In the genomic region with DNA sequence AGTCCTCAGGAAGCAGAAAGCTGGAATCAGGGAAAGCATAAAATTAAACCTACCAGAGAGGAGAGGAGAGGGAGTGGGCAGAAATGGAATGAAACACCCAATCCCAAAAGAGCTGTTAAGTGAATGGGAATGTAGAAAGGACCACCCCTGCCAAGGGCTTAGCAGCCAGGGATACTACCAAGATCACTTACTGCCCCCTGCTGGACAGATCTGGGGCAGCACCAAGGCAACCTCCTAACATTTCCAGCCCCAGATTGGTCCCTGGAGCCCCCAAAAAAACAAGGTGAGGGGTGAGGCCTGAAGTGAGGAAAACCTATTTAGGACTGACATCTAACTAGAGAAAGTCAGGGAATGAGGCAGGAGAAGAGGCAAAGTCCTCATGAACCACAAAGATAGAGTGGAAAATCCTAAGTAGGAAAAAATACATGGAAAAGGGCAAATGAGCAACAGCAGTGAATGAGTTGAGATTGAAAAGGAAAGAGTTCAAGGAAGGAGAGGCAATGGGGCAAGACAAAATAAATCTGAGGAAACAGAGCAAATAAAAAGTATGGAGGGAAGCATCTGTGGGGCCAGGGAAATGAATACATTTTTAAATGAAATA, we compare ENCODE assay signal across 8 cellular contexts. TPM values are rescaled to one million over a fixed set of nuclear protein-coding genes. Genes with fewer than 3 reads are reported as not detected.
DNase-seq lines count a peak whose midpoint lies in the region; ATAC-seq and TF ChIP-seq lines count a peak whose summit lies in the region.

No MANE protein-coding gene starts in this region.

- intact Hi-C loops in right cardiac atrium (cut with DNase I): loop anchor here in 2 of 4 donors (2.0 to 5.0 kb wide), 2 partner anchors 84 kb away; partner anchors contain the start of gene DDX23 (in 2 of the 2)
- intact Hi-C loops in gastrocnemius medialis (cut with DNase I; ENCODE audit: low total_unique reads): loop anchor here (1.0 kb wide), 1 partner anchor 83 kb away; no protein-coding TSS in a partner anchor

- no peaks in the 10 kb centered on the region for H3K27me3 ChIP-seq in MG63
- no peaks in the 10 kb centered on the region for H3K27me3 ChIP-seq in right cardiac atrium (ENCODE audit: control insufficient read depth, insufficient read depth)
- no peaks in the 10 kb centered on the region for H3K27me3 ChIP-seq in gastrocnemius medialis

- H3K4me1 ChIP-seq in right cardiac atrium (ENCODE audit: control insufficient read depth, insufficient read depth, low read length) (no peaks in the 10 kb centered on the region), gastrocnemius medialis (no peaks in the 10 kb centered on the region)

- H3K36me3 Mint-ChIP-seq in T-helper 2 cell treated with Interferon-gamma antibody and Interleukin-4, amounts not matched to agents 5 μg/mL and 100 μg/mL, for 36 hours (ENCODE audit: low read depth): peaks cover 35% of the 10 kb centered on the region

- peaks cover 12% of the 10 kb centered on the region for H3K4me1 Mint-ChIP-seq in T-helper 2 cell treated with Interferon-gamma antibody and Interleukin-4, amounts not matched to agents 5 μg/mL and 100 μg/mL, for 36 hours (ENCODE audit: low read depth)

- no peaks in the 10 kb centered on the region for H3K9me3 Mint-ChIP-seq in T-helper 2 cell treated with Interferon-gamma antibody and Interleukin-4, amounts not matched to agents 5 μg/mL and 100 μg/mL, for 36 hours

- H3K27ac Mint-ChIP-seq in T-helper 2 cell treated with Interferon-gamma antibody and Interleukin-4, amounts not matched to agents 5 μg/mL and 100 μg/mL, for 36 hours: peak overlapping the region; percentile 27

- TF ChIP-seq POLR2A in gastrocnemius medialis (IDR thresholded peaks at IDR 0.05): no peak

- no peak overlapping the region for H3K27ac ChIP-seq in right cardiac atrium (ENCODE audit: low read length)
- H3K27ac ChIP-seq in gastrocnemius medialis: no peak overlapping the region

- H3K36me3 ChIP-seq in MG63: peaks cover 77% of the 10 kb centered on the region
- peaks cover 0 to 42% of the 10 kb centered on the region in 2 donors for H3K36me3 ChIP-seq in gastrocnemius medialis

- ATAC-seq in right cardiac atrium (peak; percentile 45 to 78), gastrocnemius medialis (peak in 1 of 2 donors; percentile 64), HG03565 (IDR thresholded peaks at IDR 0.05; ENCODE audit: unreplicated experiment) (no peak)

- in situ Hi-C loops in gastrocnemius medialis (cut with MboI; ENCODE audit: low sequenced_read_pairs in 4 of 4): loop anchor here in 2 of 4 donors (5.0 to 10.0 kb wide), 2 partner anchors 82 to 84 kb away; partner anchors contain the start of gene DDX23 (in 2 of the 2)

- peak; percentile 63 to 88 (median 76) for TF ChIP-seq CTCF in gastrocnemius medialis (IDR thresholded peaks at IDR 0.05 in 4 of 5, conservative IDR thresholded peaks at IDR 0.05 in 1 of 5)

- peak; percentile 90 for DNase-seq in GM03348 (ENCODE audit: low spot score)
- DNase-seq in MG63: peak; percentile 48
- DNase-seq in T-helper 2 cell treated with Interferon-gamma antibody and Interleukin-4, amounts not matched to agents 5 μg/mL and 100 μg/mL, for 36 hours (ENCODE audit: low spot score): peak; percentile 56
- DNase-seq in amniotic stem cell (lab: John Stamatoyannopoulos, UW): peak; percentile 26
- peak; percentile 77 to 91 (median 83) for DNase-seq in right cardiac atrium
- DNase-seq in gastrocnemius medialis: peak in 1 of 2 donors; percentile 48
- DNase-seq in foreskin melanocyte: no peak

- no peaks in the 10 kb centered on the region for H3K9me3 ChIP-seq in MG63
- no peaks in the 10 kb centered on the region for H3K9me3 ChIP-seq in right cardiac atrium (ENCODE audit: control insufficient read depth, low read length)
- no peaks in the 10 kb centered on the region for H3K9me3 ChIP-seq in gastrocnemius medialis

- H3K27me3 Mint-ChIP-seq in T-helper 2 cell treated with Interferon-gamma antibody and Interleukin-4, amounts not matched to agents 5 μg/mL and 100 μg/mL, for 36 hours (ENCODE audit: low read depth): no peaks in the 10 kb centered on the region

- H3K4me3 ChIP-seq in MG63: no peak overlapping the region
- H3K4me3 ChIP-seq in right cardiac atrium (ENCODE audit: low read length): no peak overlapping the region
- H3K4me3 ChIP-seq in gastrocnemius medialis: no peak overlapping the region

- no peak overlapping the region for H3K4me3 Mint-ChIP-seq in T-helper 2 cell treated with Interferon-gamma antibody and Interleukin-4, amounts not matched to agents 5 μg/mL and 100 μg/mL, for 36 hours

RNA-seq across cellular contexts. Expression of gene FKBP11, which starts 11.2 kb away (rescaled TPM):
- 0.94 and 3.2 TPM in 2 replicates for total RNA-seq in MG63 (2014; rRNA removed; shearing (Covaris generic); ENCODE audit: low replicate concordance)
- total RNA-seq in right cardiac atrium (10 to 100 TPM in 3 of 4 donors, 1 to 10 TPM in 1; 3.9 to 14.8 (median 12.3) TPM), gastrocnemius medialis (1 to 10 TPM in 3 of 4 donors, not detected in 1; 2.1 to 3.9 (median 3.0) TPM)
- polyA plus RNA-seq in right cardiac atrium: 7.6 TPM

RNA-seq across cellular contexts. Expression of gene ARF3, which starts 20.8 kb away (rescaled TPM):
- total RNA-seq in MG63 (2014; rRNA removed; shearing (Covaris generic); ENCODE audit: low replicate concordance): 77.7 and 79.1 TPM in 2 replicates
- total RNA-seq in right cardiac atrium (10 to 100 TPM; 75.6 to 94.8 (median 80.6) TPM), gastrocnemius medialis (10 to 100 TPM in 3 of 4 donors, 1 to 10 TPM in 1; 4.9 to 17.2 (median 13.5) TPM)
- 65.0 TPM for polyA plus RNA-seq in right cardiac atrium

RNA-seq across cellular contexts. Expression of gene WNT10B, which starts 35.1 kb away (rescaled TPM):
- total RNA-seq in MG63 (2014; rRNA removed; shearing (Covaris generic); ENCODE audit: low replicate concordance): 2.7 and 3.6 TPM in 2 replicates
- total RNA-seq in right cardiac atrium: 1 to 10 TPM in 1 of 4 donors, under 1 TPM in 3; 0.57 to 1.7 (median 0.73) TPM
- polyA plus RNA-seq in right cardiac atrium: 0.66 TPM
- not detected for total RNA-seq in gastrocnemius medialis

RNA-seq across cellular contexts. Expression of gene WNT1, which starts 41.6 kb away (rescaled TPM):
- not detected in 2 replicates for total RNA-seq in MG63 (2014; rRNA removed; shearing (Covaris generic); ENCODE audit: low replicate concordance)
- total RNA-seq in right cardiac atrium (not detected), gastrocnemius medialis (not detected)
- polyA plus RNA-seq in right cardiac atrium: not detected
